In genomic region chr9:21993893-21994525, GRCh38 we compare ENCODE assay signal across 8 cellular contexts. TPM values are rescaled to one million over a fixed set of nuclear protein-coding genes. Genes with fewer than 3 reads are reported as not detected.
DNase-seq lines count a peak whose midpoint lies in the region; ATAC-seq, FAIRE-seq and TF ChIP-seq lines count a peak whose summit lies in the region.

Gene CDKN2A, minus strand, starts transcription at chr9:21994392.

- ATAC-seq in GM19438 (IDR thresholded peaks at IDR 0.05; ENCODE audit: low read depth, unreplicated experiment): peak; percentile 38
- peak; percentile 32 for ATAC-seq in HG03460 (IDR thresholded peaks at IDR 0.05; ENCODE audit: unreplicated experiment)

- peaks cover 7% of the 10 kb centered on the region for H3K9me3 Mint-ChIP-seq in astrocyte (ENCODE audit: unreplicated experiment)

- H3K4me1 Mint-ChIP-seq in astrocyte (ENCODE audit: low read depth, unreplicated experiment): peaks cover 17% of the 10 kb centered on the region

- H3K36me3 Mint-ChIP-seq in astrocyte (ENCODE audit: low read depth, unreplicated experiment): peaks cover 13% of the 10 kb centered on the region

- H3K79me2 ChIP-seq in astrocyte (ENCODE audit: insufficient read depth, low read length): peaks cover 92% of the 10 kb centered on the region

- H3K27ac Mint-ChIP-seq in astrocyte (ENCODE audit: unreplicated experiment): peak within 1 kb of the TSS; percentile 92

- TF ChIP-seq CTCF in astrocyte (IDR thresholded peaks at IDR 0.05; ENCODE audit: insufficient read depth, low read depth, low read length): no peak

- H3K4me3 ChIP-seq in astrocyte (ENCODE audit: insufficient read depth, low read depth, low read length): peak within 1 kb of the TSS; percentile 90

- H2AFZ ChIP-seq in astrocyte (ENCODE audit: low read depth, low read length): peak within 1 kb of the TSS; percentile 82

- peak within 1 kb of the TSS; percentile 98 for H3K4me2 ChIP-seq in astrocyte (ENCODE audit: low read length)

- peak within 1 kb of the TSS; percentile 98 for H3K9ac ChIP-seq in astrocyte (ENCODE audit: low read length)

- FAIRE-seq in astrocyte (lab: Jason Lieb, UNC): no peak

- H3K27ac ChIP-seq in astrocyte (ENCODE audit: low read depth, low read length): peak within 1 kb of the TSS; percentile 93

- no peaks in the 10 kb centered on the region for H3K36me3 ChIP-seq in astrocyte (ENCODE audit: insufficient read depth, low read length)

- H3K27me3 ChIP-seq in astrocyte (ENCODE audit: insufficient read depth, low read length): no peaks in the 10 kb centered on the region

- peaks cover 28% of the 10 kb centered on the region for H3K27me3 Mint-ChIP-seq in astrocyte (ENCODE audit: low read depth, unreplicated experiment)

- H4K20me1 ChIP-seq in astrocyte (ENCODE audit: insufficient read depth, low read length): no peaks in the 10 kb centered on the region

- H3K4me1 ChIP-seq in astrocyte (ENCODE audit: insufficient read depth, low read length): peaks cover 34% of the 10 kb centered on the region

- DNase-seq in DMS153 treated with DMSO at 0.1 percent for 48 hours (lab: John Stamatoyannopoulos, UW; ENCODE audit: unreplicated experiment): peak; percentile 85
- peak; percentile 61 for DNase-seq in SIG-M5 treated with dmso at 0.1 percent for 504 hours (lab: John Stamatoyannopoulos, UW; ENCODE audit: unreplicated experiment)
- DNase-seq in astrocyte (ENCODE audit: low read depth): no peak
- DNase-seq in iPS-NIHi7 (ENCODE audit: extremely low spot score): peak; percentile 14
- DNase-seq in stimulated activated CD8-positive, alpha-beta memory T cell treated with anti-CD3 and anti-CD28 coated beads, Interleukin-12 subunit alpha, Interleukin-12 subunit beta, amount 100 ng/mL, for 4 hours (ENCODE audit: low read depth): peak; percentile 23
- no peak for DNase-seq in DMS114 treated with DMSO at 0.1 percent for 48 hours (lab: John Stamatoyannopoulos, UW; ENCODE audit: unreplicated experiment)

- H3K9me3 ChIP-seq in astrocyte (ENCODE audit: insufficient read depth, low read depth, low read length): peaks cover 4% of the 10 kb centered on the region

- H3K4me3 Mint-ChIP-seq in astrocyte (ENCODE audit: unreplicated experiment): peak within 1 kb of the TSS; percentile 98

RNA-seq across cellular contexts. Expression of gene CDKN2A, which starts in this region (rescaled TPM):
- 71.6 and 81.4 TPM in 2 replicates for total RNA-seq in astrocyte

Comparison
In these comparisons a context has a peak if more than half of its experiments do, and no peak if none do; other contexts are left out.
1. DNase-seq: peak in DMS153 treated with DMSO at 0.1 percent for 48 hours (single experiment), SIG-M5 treated with dmso at 0.1 percent for 504 hours (single experiment), iPS-NIHi7 (single experiment) and stimulated activated CD8-positive, alpha-beta memory T cell treated with anti-CD3 and anti-CD28 coated beads, Interleukin-12 subunit alpha, Interleukin-12 subunit beta, amount 100 ng/mL, for 4 hours (single experiment); none in astrocyte (single experiment) and DMS114 treated with DMSO at 0.1 percent for 48 hours (single experiment).